21 cellular contexts compared by ENCODE assay signal in genomic region chr14:75361751-75362433, GRCh38.
DNase-seq lines count a peak whose midpoint lies in the region; ATAC-seq and TF ChIP-seq lines count a peak whose summit lies in the region.
"Had no signal": no experiment of that assay in that cellular context is flagged by ENCODE, and none has a peak within 500 bp of the region (broad histone marks: within the 10 kb centered on the region; RNA-seq: fewer than 3 reads in every experiment).

No MANE protein-coding gene starts in this region.

- H3K9me3 ChIP-seq in Caco-2: no peaks in the 10 kb centered on the region
- H3K9me3 ChIP-seq in spleen: no peaks in the 10 kb centered on the region
- H3K9me3 ChIP-seq in A673 (ENCODE audit: low read depth, low read length, poor library complexity, severe bottlenecking): no peaks in the 10 kb centered on the region
- H3K9me3 ChIP-seq: prostate gland, suprapubic skin had no signal

- POLR2A ChIA-PET in Caco-2 (lab: Charles Lee) (interaction anchor here (0.5 to 1.3 kb wide), 2 partner anchors 18 to 71 kb away, joined by 3 to 4 read pairs; no protein-coding TSS in a partner anchor), A673 (lab: Charles Lee; ENCODE audit: low non-redundant PET) (no interaction called here)

- H3K4me3 Mint-ChIP-seq in Caco-2 (ENCODE audit: unreplicated experiment): no peak overlapping the region
- H3K4me3 Mint-ChIP-seq: activated naive CD4-positive, alpha-beta T cell treated with anti-CD3 and anti-CD28 coated beads for 36 hours; nephron progenitor cell had no signal

- no peak for TF ChIP-seq POLR2A in spleen (IDR thresholded peaks at IDR 0.05)

- no peaks in the 10 kb centered on the region for H3K27me3 ChIP-seq in Caco-2 (replicated peaks; ENCODE audit: control insufficient read depth, insufficient read depth, low read length)
- no peaks in the 10 kb centered on the region for H3K27me3 ChIP-seq in spleen (replicated peaks in 1 of 7)
- peaks cover 16% of the 10 kb centered on the region for H3K27me3 ChIP-seq in A673 (replicated peaks; ENCODE audit: insufficient read depth, low read depth, low read length, poor library complexity)
- H3K27me3 ChIP-seq: suprapubic skin had no signal

- no peaks in the 10 kb centered on the region for H3K27me3 Mint-ChIP-seq in Caco-2 (ENCODE audit: insufficient read depth, unreplicated experiment)

- H3K9me3 Mint-ChIP-seq in Caco-2 (ENCODE audit: unreplicated experiment): no peaks in the 10 kb centered on the region
- H3K9me3 Mint-ChIP-seq: activated naive CD4-positive, alpha-beta T cell treated with anti-CD3 and anti-CD28 coated beads for 36 hours; nephron progenitor cell had no signal

- DNase-seq in Caco-2 (no peak), cardiac fibroblast (ENCODE audit: low read depth in 2 of 2) (peak; percentile 18 to 28), hepatic stellate cell (ENCODE audit: low spot score) (peak; percentile 12), spleen (no peak), SW 1271 (lab: John Stamatoyannopoulos, UW) (no peak), A673 (ENCODE audit: low spot score) (no peak)
- no peak for DNase-seq in stimulated activated CD4-positive, alpha-beta T cell treated with anti-CD3 and anti-CD28 coated beads, Interleukin-2, amount 100 ng/mL, for 48 hours
- DNase-seq: activated CD4-positive, alpha-beta T cell treated with anti-CD3 and anti-CD28 coated beads, Interleukin-2, amount 50 U/mL, for 4 hours; activated naive CD4-positive, alpha-beta T cell treated with anti-CD3 and anti-CD28 coated beads for 36 hours; activated T-cell treated with anti-CD3 and anti-CD28 coated beads for 4 hours; DMS79 treated with DMSO at 0.1 percent for 48 hours; NCI-H1105; NCI-H526; nephron progenitor cell; stimulated activated CD4-positive, alpha-beta T cell treated with anti-CD3 and anti-CD28 coated beads, Interleukin-12 subunit alpha, Interleukin-12 subunit beta, amount 100 ng/mL, for 4 hours; T-helper 2 cell; WERI-Rb-1 had no signal

- H3K4me1 ChIP-seq in Caco-2 (peaks cover 19% of the 10 kb centered on the region), spleen (peaks cover 0 to 4% (median 0%) of the 10 kb centered on the region in 6 donors), A673 (ENCODE audit: insufficient read depth, low read length, poor library complexity, severe bottlenecking) (no peaks in the 10 kb centered on the region)

- H3K4me3 ChIP-seq in Caco-2 (ENCODE audit: low read depth, low read length) (no peak overlapping the region), cardiac fibroblast (replicated peaks in 1 of 2; ENCODE audit: low read depth in 2 of 2, low read length in 2 of 2) (no peak overlapping the region), spleen (no peak overlapping the region), A673 (ENCODE audit: low read depth, low read length, poor library complexity, severe bottlenecking) (no peak overlapping the region)
- H3K4me3 ChIP-seq: prostate gland, suprapubic skin had no signal

- no peaks in the 10 kb centered on the region for H3K36me3 ChIP-seq in Caco-2 (ENCODE audit: control insufficient read depth, insufficient read depth, low read length)
- H3K36me3 ChIP-seq in spleen: no peaks in the 10 kb centered on the region
- no peaks in the 10 kb centered on the region for H3K36me3 ChIP-seq in A673 (ENCODE audit: insufficient read depth, low read length, poor library complexity, severe bottlenecking)
- H3K36me3 ChIP-seq: prostate gland, suprapubic skin, WERI-Rb-1 had no signal

- WGBS in spleen, 5 donors: 53 to 67% (median 55%) methylated on average over 7 of the region's 7 CpGs

- intact Hi-C loops in Caco-2 (cut with micrococcal nuclease; ENCODE audit: unreplicated experiment) (no loop called here), spleen (cut with DNase I; ENCODE audit: low total_unique reads) (no loop called here), A673 (cut with micrococcal nuclease; ENCODE audit: unreplicated experiment) (no loop called here)

- ATAC-seq in HG02870 (IDR thresholded peaks at IDR 0.05; ENCODE audit: unreplicated experiment): no peak

- H3K27ac Mint-ChIP-seq in Caco-2 (ENCODE audit: unreplicated experiment): peak overlapping the region; percentile 80
- H3K27ac Mint-ChIP-seq: activated naive CD4-positive, alpha-beta T cell treated with anti-CD3 and anti-CD28 coated beads for 36 hours; nephron progenitor cell had no signal

- no peak for TF ChIP-seq CTCF in Caco-2 (IDR thresholded peaks at IDR 0.05; ENCODE audit: insufficient read depth in 1 of 2, low read depth in 1 of 2, low read length in 1 of 2, severe bottlenecking in 1 of 2, unreplicated experiment in 1 of 2)
- no peak for TF ChIP-seq CTCF in cardiac fibroblast (IDR thresholded peaks at IDR 0.05; ENCODE audit: low read depth, low read length)
- no peak for TF ChIP-seq CTCF in spleen (IDR thresholded peaks at IDR 0.05 in 8 of 11, conservative IDR thresholded peaks at IDR 0.05 in 3 of 11)
- TF ChIP-seq CTCF in A673 (conservative IDR thresholded peaks at IDR 0.05; ENCODE audit: low read depth, low read length): no peak

- no peaks in the 10 kb centered on the region for H3K36me3 Mint-ChIP-seq in Caco-2 (ENCODE audit: insufficient read depth, unreplicated experiment)

- CTCF ChIA-PET in Caco-2 (lab: Charles Lee) (interaction anchor here (0.7 to 2.0 kb wide), 5 partner anchors 11 to 621 kb away, joined by 3 to 7 read pairs (median 6); no protein-coding TSS in a partner anchor), A673 (lab: Charles Lee) (interaction anchor here (0.6 kb wide), 1 partner anchor 33 kb away, joined by 7 read pairs; no protein-coding TSS in a partner anchor)

- BruUV-seq in Caco-2 (replicated peaks; lab: Mats Ljungman, UMichigan) (no TSS peak), A673 (replicated peaks; lab: Mats Ljungman, UMichigan) (no TSS peak)

- H3K4me1 Mint-ChIP-seq in Caco-2 (ENCODE audit: low read depth, unreplicated experiment): peaks cover 36% of the 10 kb centered on the region

- H3K27ac ChIP-seq in spleen: peak overlapping the region in 6 of 8 donors; percentile 9 to 57 (median 52)
- H3K27ac ChIP-seq in A673 (ENCODE audit: low read depth, low read length, poor library complexity, severe bottlenecking): no peak overlapping the region
- H3K27ac ChIP-seq: KMS-11, prostate gland, WERI-Rb-1 had no signal

Comparison
In these comparisons a context has a peak if more than half of its experiments do, and no peak if none do; other contexts are left out.
1. DNase-seq: peak in cardiac fibroblast (2 of 2) and hepatic stellate cell (single experiment); none in Caco-2 (0 of 2), spleen (single experiment), SW 1271 (0 of 2), A673 (single experiment) and stimulated activated CD4-positive, alpha-beta T cell treated with anti-CD3 and anti-CD28 coated beads, Interleukin-2, amount 100 ng/mL, for 48 hours (0 of 2).